Comparison of ENCODE assay signal across 8 cellular contexts in genomic region chr7:2558620-2559282, GRCh38. TPM values are rescaled to one million over a fixed set of nuclear protein-coding genes. Genes with fewer than 3 reads are reported as not detected.
DNase-seq lines count a peak whose midpoint lies in the region; ATAC-seq and TF ChIP-seq lines count a peak whose summit lies in the region.

Gene IQCE (plus strand): TSS chr7:2558979. CDS start chr7:2559182, 203 bp downstream.

- H3K27me3 ChIP-seq in HUES48 (ENCODE audit: control insufficient read depth, insufficient read depth, low read length), result no peaks in the 10 kb centered on the region

- H3K4me3 ChIP-seq in HUES48 (ENCODE audit: low read depth, low read length) (peak within 1 kb of the TSS; percentile 65), epithelial cell of proximal tubule (ENCODE audit: low read depth, low read length) (peak within 1 kb of the TSS; percentile 99), mucosa of descending colon (peak within 1 kb of the TSS; percentile 92)

- no peak within 1 kb of the TSS for H3K9ac ChIP-seq in HUES48 (ENCODE audit: low read depth, low read length)

- peaks cover 5% of the 10 kb centered on the region for H3K4me1 ChIP-seq in HUES48 (ENCODE audit: control insufficient read depth, insufficient read depth, low read length)
- peaks cover 34% of the 10 kb centered on the region for H3K4me1 ChIP-seq in mucosa of descending colon (ENCODE audit: low read depth)

- TF ChIP-seq CTCF in epithelial cell of proximal tubule (conservative IDR thresholded peaks at IDR 0.05; ENCODE audit: low read depth, low read length) (no peak), mucosa of descending colon (IDR thresholded peaks at IDR 0.05) (no peak)

- H3K36me3 ChIP-seq in HUES48 (ENCODE audit: control insufficient read depth, insufficient read depth, low read length) (0 out of 2 replicates have a peak, but pooled peaks cover 4% of the 10 kb centered on the region), mucosa of descending colon (ENCODE audit: low read depth) (no peaks in the 10 kb centered on the region)

- DNase-seq in CMK (ENCODE audit: low read depth), result peak; percentile 75
- peak; percentile 20 for DNase-seq in OCI-M2 (lab: John Stamatoyannopoulos, UW; ENCODE audit: unreplicated experiment)
- peak; percentile 93 for DNase-seq in activated T-cell treated with anti-CD3 and anti-CD28 coated beads for 48 hours (ENCODE audit: low read depth)
- DNase-seq in epithelial cell of proximal tubule (ENCODE audit: low read depth), result no peak
- peak; percentile 92 to 97 (median 97) for DNase-seq in mucosa of descending colon
- peak; percentile 75 to 83 for DNase-seq in stimulated activated CD8-positive, alpha-beta memory T cell treated with anti-CD3 and anti-CD28 coated beads, Interleukin-4, amount 100 ng/mL, for 1 hour (ENCODE audit: low read depth in 2 of 2, low spot score in 1 of 2)

- intact Hi-C loops in mucosa of descending colon (cut with DNase I, micrococcal nuclease), result no loop called here

- peak within 1 kb of the TSS; percentile 47 for H3K27ac ChIP-seq in HUES48 (ENCODE audit: low read depth, low read length)

- ATAC-seq in GM21367 (IDR thresholded peaks at IDR 0.05; ENCODE audit: unreplicated experiment) (peak; percentile 54), mucosa of descending colon (peak; percentile 82)

- no peaks in the 10 kb centered on the region for H3K9me3 ChIP-seq in HUES48 (ENCODE audit: control insufficient read depth, insufficient read depth, low read length)
- H3K9me3 ChIP-seq in mucosa of descending colon, result no peaks in the 10 kb centered on the region

RNA-seq across cellular contexts. Expression of gene IQCE, which starts in this region (rescaled TPM):
- total RNA-seq in epithelial cell of proximal tubule, result 8.7 and 25.0 TPM in 2 replicates
- 10 to 100 TPM; 27.9 to 41.2 (median 35.9) TPM for total RNA-seq in mucosa of descending colon
